In genomic region chr2:135255208-135255607, GRCh38 we compare ENCODE assay signal across 26 cellular contexts.
DNase-seq lines count a peak whose midpoint lies in the region; ATAC-seq and TF ChIP-seq lines count a peak whose summit lies in the region.
"Had no signal": no experiment of that assay in that cellular context is flagged by ENCODE, and none has a peak within 500 bp of the region (broad histone marks: within the 10 kb centered on the region; RNA-seq: fewer than 3 reads in every experiment).

No MANE protein-coding gene starts in this region.

- no peaks in the 10 kb centered on the region for H3K9me2 ChIP-seq in OCI-LY1 (ENCODE audit: low read depth, low read length)

- DNase-seq in Kasumi-1 (lab: John Stamatoyannopoulos, UW) (peak; percentile 52 to 57), fibroblast of mammary gland (ENCODE audit: low read depth) (peak; percentile 2), NCI-H2196 treated with DMSO at 0.1 percent for 48 hours (lab: John Stamatoyannopoulos, UW; ENCODE audit: unreplicated experiment) (no peak), caudate nucleus (lab: John Stamatoyannopoulos, UW) (no peak)
- no peak for DNase-seq in stimulated activated naive CD4-positive, alpha-beta T cell treated with Interleukin-2 at 50 U/mL for 16 hours (lab: John Stamatoyannopoulos, UW)
- DNase-seq: activated CD4-positive, CD25-positive, alpha-beta regulatory T cell; activated CD8-positive, alpha-beta memory T cell treated with anti-CD3 and anti-CD28 coated beads, Interleukin-2, amount 10 ng/mL, durations not matched to agents 7 days and 5 days; activated naive CD4-positive, alpha-beta T cell; activated T-cell treated with anti-CD3 and anti-CD28 coated beads, Interleukin-2, amount 50 U/mL, for 48 hours; cerebellar nuclear complex; COR-L47; DMS53; left lung; naive thymus-derived CD8-positive, alpha-beta T cell; NCI-H1092 treated with DMSO at 0.1 percent for 48 hours; NCI-H1930; NCI-H69; retina; T1000; tibial artery had no signal

- H3K27ac ChIP-seq in BLaER1 treated with 17β-estradiol and CSF1 and Interleukin-3, amounts not matched to agents 10 nM and 100 nM: peak overlapping the region; percentile 15 to 82 (median 69); a peak in 21 of 22 replicates
- H3K27ac ChIP-seq in OCI-LY1 (ENCODE audit: low read depth, low read length, poor library complexity, severe bottlenecking) (peak overlapping the region; percentile 85), caudate nucleus (ENCODE audit: low read depth, low read length) (no peak overlapping the region)
- H3K27ac ChIP-seq: A549, left lung, skin epidermis, tibial artery had no signal

- H4K20me1 ChIP-seq in BLaER1 treated with 17β-estradiol and CSF1 and Interleukin-3, amounts not matched to agents 10 nM and 100 nM: no peaks in the 10 kb centered on the region
- H4K20me1 ChIP-seq in OCI-LY1 (ENCODE audit: insufficient read depth, low read length): no peaks in the 10 kb centered on the region

- H3K27me3 ChIP-seq in BLaER1 treated with 17β-estradiol and CSF1 and Interleukin-3, amounts not matched to agents 10 nM and 100 nM: no peaks in the 10 kb centered on the region
- no peaks in the 10 kb centered on the region for H3K27me3 ChIP-seq in OCI-LY1 (ENCODE audit: insufficient read depth, low read length)
- H3K27me3 ChIP-seq: left lung, tibial artery had no signal

- H3K4me1 ChIP-seq in BLaER1 treated with 17β-estradiol and CSF1 and Interleukin-3, amounts not matched to agents 10 nM and 100 nM: peaks cover 5 to 38% (median 25%) of the 10 kb centered on the region in 10 experiments; a peak in 19 of 20 replicates
- H3K4me1 ChIP-seq in OCI-LY1 (ENCODE audit: insufficient read depth, low read length, severe bottlenecking): peaks cover 29% of the 10 kb centered on the region
- H3K4me1 ChIP-seq: A549, left lung, tibial artery had no signal

- peak overlapping the region in 1 of 10 experiments; percentile 34; a peak in 2 of 20 replicates for H3K4me3 ChIP-seq in BLaER1 treated with 17β-estradiol and CSF1 and Interleukin-3, amounts not matched to agents 10 nM and 100 nM
- H3K4me3 ChIP-seq in OCI-LY1 (ENCODE audit: low read depth, low read length, poor library complexity, severe bottlenecking): no peak overlapping the region
- H3K4me3 ChIP-seq in fibroblast of mammary gland (ENCODE audit: control insufficient read depth, low read depth, low read length): no peak overlapping the region
- H3K4me3 ChIP-seq: A549, left lung, skin epidermis, tibial artery had no signal

- no peaks in the 10 kb centered on the region for H3K79me2 ChIP-seq in OCI-LY1 (ENCODE audit: insufficient read depth, low read length)

- H3F3A ChIP-seq in OCI-LY1 (ENCODE audit: insufficient read depth, low read length): no peaks in the 10 kb centered on the region

- H3K4me2 ChIP-seq in BLaER1 treated with 17β-estradiol and CSF1 and Interleukin-3, amounts not matched to agents 10 nM and 100 nM: peak overlapping the region; percentile 20 to 66 (median 43); a peak in 17 of 22 replicates
- H3K4me2 ChIP-seq in OCI-LY1 (ENCODE audit: low read length): peak overlapping the region; percentile 35; the same call in 1 of the 2 replicates
- H3K4me2 ChIP-seq: A549 had no signal

- H3K9me3 ChIP-seq in BLaER1 treated with 17β-estradiol and CSF1 and Interleukin-3, amounts not matched to agents 10 nM and 100 nM (replicated peaks in 1 of 11): peaks cover 73 to 100% (median 82%) of the 10 kb centered on the region in 11 experiments
- no peaks in the 10 kb centered on the region for H3K9me3 ChIP-seq in OCI-LY1 (ENCODE audit: low read length)
- H3K9me3 ChIP-seq: A549 had no signal

- no peak for ATAC-seq in HG03565 (IDR thresholded peaks at IDR 0.05; ENCODE audit: unreplicated experiment)
- ATAC-seq: A549; activated CD8-positive, alpha-beta memory T cell treated with anti-CD3 and anti-CD28 coated beads, Interleukin-2, amount 10 ng/mL, durations not matched to agents 7 days and 5 days; left lung; naive thymus-derived CD8-positive, alpha-beta T cell; Right ventricle myocardium inferior had no signal

- H3K9ac ChIP-seq in BLaER1 treated with 17β-estradiol and CSF1 and Interleukin-3, amounts not matched to agents 10 nM and 100 nM: peak overlapping the region in 6 of 11 experiments; percentile 28 to 60 (median 41); a peak in 7 of 22 replicates
- H3K9ac ChIP-seq in OCI-LY1 (ENCODE audit: low read length): no peak overlapping the region

- no peak overlapping the region for H2AFZ ChIP-seq in OCI-LY1 (ENCODE audit: low read length)

- TF ChIP-seq CTCF in OCI-LY1 (IDR thresholded peaks at IDR 0.05; ENCODE audit: low read length): no peak
- TF ChIP-seq CTCF in fibroblast of mammary gland (conservative IDR thresholded peaks at IDR 0.05; ENCODE audit: control insufficient read depth, insufficient read depth, low read depth, low read length): no peak

- H3K36me3 ChIP-seq in BLaER1 treated with 17β-estradiol and CSF1 and Interleukin-3, amounts not matched to agents 10 nM and 100 nM: peaks cover 4 to 61% (median 42%) of the 10 kb centered on the region in 11 experiments; a peak in 21 of 22 replicates
- 0 out of 2 replicates have a peak, but pooled peaks cover 4% of the 10 kb centered on the region for H3K36me3 ChIP-seq in OCI-LY1 (ENCODE audit: insufficient read depth, low read length)

Comparison
In these comparisons a context has a peak if more than half of its experiments do, and no peak if none do; other contexts are left out.
1. DNase-seq: peak in Kasumi-1 (2 of 2) and fibroblast of mammary gland (single experiment); none in NCI-H2196 treated with DMSO at 0.1 percent for 48 hours (single experiment), stimulated activated naive CD4-positive, alpha-beta T cell treated with Interleukin-2 at 50 U/mL for 16 hours (single experiment) and caudate nucleus (0 of 61).